In genomic region chr10:88932539-88933256, GRCh38 we compare ENCODE assay signal across 2 cellular contexts.
TF ChIP-seq lines count a peak whose summit lies in the region.

No MANE protein-coding gene starts in this region.

TF ChIP-seq in WTC11, 78 proteins besides CTCF, POLR2A, EP300 and RAD21:
- TF ChIP-seq TEAD1 (CRISPR knock-in tag; IDR thresholded peaks at IDR 0.05) (peak; percentile 56; the same call in 1 of the 2 replicates), KAT7 (CRISPR knock-in tag; IDR thresholded peaks at IDR 0.05; ENCODE audit: borderline replicate concordance) (no peak)

TF ChIP-seq in H1, 55 proteins besides CTCF, POLR2A, EP300 and RAD21:
- TF ChIP-seq ATF2 (IDR thresholded peaks at IDR 0.05; ENCODE audit: low read length) (no peak), POLR2AphosphoS5 (IDR thresholded peaks at IDR 0.05; ENCODE audit: low read depth, low read length) (no peak), TEAD4 (IDR thresholded peaks at IDR 0.05; ENCODE audit: low read depth, low read length) (peak; percentile 92), YY1 (IDR thresholded peaks at IDR 0.05; ENCODE audit: low read depth, low read length) (peak; percentile 66; the same call in 1 of the 2 replicates)
